34 cellular contexts compared by ENCODE assay signal in genomic region chr22:28077166-28077565, GRCh38.
"Had no signal": no experiment of that assay in that cellular context is flagged by ENCODE, and none has a peak within 500 bp of the region (broad histone marks: within the 10 kb centered on the region; RNA-seq: fewer than 3 reads in every experiment).

No MANE protein-coding gene starts in this region.

- H3K4me3 ChIP-seq: MG63 had no signal

- DNase-seq: Karpas-422, Kasumi-1, MG63, MM.1S, MV-4-11, NCI-H1048, NCI-H1092, NCI-H1092 treated with DMSO at 0.1 percent for 48 hours, NCI-H1105, NCI-H1105 treated with DMSO at 0.1 percent for 48 hours, NCI-H1417, NCI-H1417 treated with DMSO at 0.1 percent for 48 hours, NCI-H1436, NCI-H1436 treated with DMSO at 0.1 percent for 48 hours, NCI-H146, NCI-H1694, NCI-H1694 treated with DMSO at 0.1 percent for 48 hours, NCI-H187, NCI-H187 treated with DMSO at 0.1 percent for 48 hours, NCI-H1930, NCI-H2029, NCI-H2029 treated with DMSO at 0.1 percent for 48 hours, NCI-H2081, NCI-H2081 treated with DMSO at 0.1 percent for 48 hours, NCI-H2107, NCI-H2171, NCI-H2171 treated with DMSO at 0.1 percent for 48 hours, NCI-H2227 treated with DMSO at 0.1 percent for 48 hours, NCI-H226, NCI-H345, NCI-H446, NCI-H446 treated with DMSO at 0.1 percent for 48 hours, NCI-H510A, NCI-H510A treated with DMSO at 0.1 percent for 48 hours had no signal

- H3K9me3 ChIP-seq: MG63 had no signal

- H3K27me3 ChIP-seq: MG63 had no signal
